Comparison of ENCODE assay signal across 8 cellular contexts in genomic region chrX:40012800-40013682, GRCh38.
DNase-seq lines count a peak whose midpoint lies in the region; ATAC-seq and TF ChIP-seq lines count a peak whose summit lies in the region.

No MANE protein-coding gene starts in this region.

- H3K27me3 ChIP-seq in CD8-positive, alpha-beta memory T cell (ENCODE audit: insufficient read depth, low read length, poor library complexity, severe bottlenecking), result no peaks in the 10 kb centered on the region
- peaks cover 45 to 54% of the 10 kb centered on the region in 2 donors for H3K27me3 ChIP-seq in left lung

- H3K36me3 Mint-ChIP-seq in CD8-positive, alpha-beta memory T cell, result no peaks in the 10 kb centered on the region
- peaks cover 0 to 8% of the 10 kb centered on the region in 2 donors for H3K36me3 Mint-ChIP-seq in stimulated activated naive B cell treated with anti-CD40 and anti-IgM and Interleukin-4, amounts not matched to agents 10 μg/mL and 1 μg/mL and 100 μg/mL, for 72 hours

- H3K4me3 ChIP-seq in CD8-positive, alpha-beta memory T cell (ENCODE audit: low read length), result peak overlapping the region; percentile 43
- H3K4me3 ChIP-seq in SK-N-MC, result peak overlapping the region; percentile 71
- peak overlapping the region; percentile 31 to 47 for H3K4me3 ChIP-seq in left lung

- CTCF ChIA-PET in CD8-positive, alpha-beta memory T cell (lab: Charles Lee), result interaction anchor here (0.6 to 1.0 kb wide), 2 partner anchors 9 to 47 kb away, joined by 3 to 4 read pairs; no protein-coding TSS in a partner anchor

- peaks cover 0 to 2% (median 2%) of the 10 kb centered on the region in 5 donors for H3K9me3 Mint-ChIP-seq in CD8-positive, alpha-beta memory T cell
- H3K9me3 Mint-ChIP-seq in stimulated activated naive B cell treated with anti-CD40 and anti-IgM and Interleukin-4, amounts not matched to agents 10 μg/mL and 1 μg/mL and 100 μg/mL, for 72 hours, result peaks cover 0 to 2% of the 10 kb centered on the region in 2 donors

- peaks cover 5 to 33% of the 10 kb centered on the region in 2 donors for H3K27me3 Mint-ChIP-seq in CD8-positive, alpha-beta memory T cell
- H3K27me3 Mint-ChIP-seq in stimulated activated naive B cell treated with anti-CD40 and anti-IgM and Interleukin-4, amounts not matched to agents 10 μg/mL and 1 μg/mL and 100 μg/mL, for 72 hours, result peaks cover 8 to 34% of the 10 kb centered on the region in 2 donors

- no peak overlapping the region for H3K27ac ChIP-seq in CD8-positive, alpha-beta memory T cell (ENCODE audit: low read depth, low read length)
- H3K27ac ChIP-seq in SK-N-MC (no peak overlapping the region), left lung (peak overlapping the region; percentile 76 to 80)

- no peak for TF ChIP-seq CTCF in left lung (IDR thresholded peaks at IDR 0.05)

- H3K36me3 ChIP-seq in CD8-positive, alpha-beta memory T cell (ENCODE audit: insufficient read depth, low read length), result no peaks in the 10 kb centered on the region
- H3K36me3 ChIP-seq in SK-N-MC (ENCODE audit: insufficient read depth, low read length), result no peaks in the 10 kb centered on the region
- no peaks in the 10 kb centered on the region for H3K36me3 ChIP-seq in left lung

- peak overlapping the region in 5 of 8 donors; percentile 10 to 61 (median 60) for H3K27ac Mint-ChIP-seq in CD8-positive, alpha-beta memory T cell
- H3K27ac Mint-ChIP-seq in stimulated activated naive B cell treated with anti-CD40 and anti-IgM and Interleukin-4, amounts not matched to agents 10 μg/mL and 1 μg/mL and 100 μg/mL, for 72 hours, result peak overlapping the region; percentile 95

- no peak overlapping the region for H3K9ac ChIP-seq in SK-N-MC (ENCODE audit: insufficient read length)

- POLR2A ChIA-PET in CD8-positive, alpha-beta memory T cell (lab: Charles Lee), result interaction anchor here (1.2 to 1.3 kb wide), 2 partner anchors 85 to 158 kb away, joined by 5 to 8 read pairs; partner anchors contain the start of gene BCOR

- H3K4me1 ChIP-seq in CD8-positive, alpha-beta memory T cell (ENCODE audit: insufficient read depth, low read length), result peaks cover 10% of the 10 kb centered on the region
- peaks cover 0 to 40% of the 10 kb centered on the region in 2 donors for H3K4me1 ChIP-seq in left lung

- no peaks in the 10 kb centered on the region for H3K9me3 ChIP-seq in CD8-positive, alpha-beta memory T cell (ENCODE audit: low read length)
- H3K9me3 ChIP-seq in SK-N-MC (ENCODE audit: low read depth, low read length) (no peaks in the 10 kb centered on the region), left lung (peaks cover 0 to 3% of the 10 kb centered on the region in 2 donors)

- DNase-seq in CD8-positive, alpha-beta memory T cell, result peak in 2 of 5 donors; percentile 35 to 57
- DNase-seq in HuH-7.5 (ENCODE audit: low spot score) (peak; percentile 61), SK-N-MC (ENCODE audit: low read depth, low spot score) (no peak), cerebellar cortex (ENCODE audit: low spot score) (peak; percentile 31), left lung (peak; percentile 64 to 82), NCI-H446 treated with DMSO at 0.1 percent for 48 hours (lab: John Stamatoyannopoulos, UW) (no peak)
- peak; percentile 44 for DNase-seq in stimulated activated naive B cell treated with anti-CD40 and anti-IgM and Interleukin-4, amounts not matched to agents 10 μg/mL and 1 μg/mL and 100 μg/mL, for 72 hours

- ATAC-seq in GM19043 (IDR thresholded peaks at IDR 0.05; ENCODE audit: low read depth, unreplicated experiment) (peak; percentile 44), left lung (peak; percentile 63)
- ATAC-seq in stimulated activated naive B cell treated with anti-CD40 and anti-IgM and Interleukin-4, amounts not matched to agents 10 μg/mL and 1 μg/mL and 100 μg/mL, for 72 hours (replicated peaks), result peak; percentile 45 to 46

- peak overlapping the region; percentile 75 to 91 (median 80) for H3K4me3 Mint-ChIP-seq in CD8-positive, alpha-beta memory T cell
- peak overlapping the region; percentile 85 for H3K4me3 Mint-ChIP-seq in stimulated activated naive B cell treated with anti-CD40 and anti-IgM and Interleukin-4, amounts not matched to agents 10 μg/mL and 1 μg/mL and 100 μg/mL, for 72 hours

- intact Hi-C loops in left lung (cut with DNase I), result loop anchor here in 1 of 2 donors (10.0 kb wide), 1 partner anchor 162 kb away; no protein-coding TSS in a partner anchor

- H3K4me1 Mint-ChIP-seq in CD8-positive, alpha-beta memory T cell, result peaks cover 17 to 29% (median 18%) of the 10 kb centered on the region in 3 donors
- peaks cover 24 to 54% of the 10 kb centered on the region in 2 donors for H3K4me1 Mint-ChIP-seq in stimulated activated naive B cell treated with anti-CD40 and anti-IgM and Interleukin-4, amounts not matched to agents 10 μg/mL and 1 μg/mL and 100 μg/mL, for 72 hours

Comparison
In these comparisons a context has a peak if more than half of its experiments do, and no peak if none do; other contexts are left out.
1. DNase-seq: peak in HuH-7.5 (single experiment), cerebellar cortex (single experiment), left lung (2 of 2) and stimulated activated naive B cell treated with anti-CD40 and anti-IgM and Interleukin-4, amounts not matched to agents 10 μg/mL and 1 μg/mL and 100 μg/mL, for 72 hours (single experiment); none in SK-N-MC (single experiment) and NCI-H446 treated with DMSO at 0.1 percent for 48 hours (single experiment).
2. H3K27ac ChIP-seq: peak in left lung (2 of 2); none in CD8-positive, alpha-beta memory T cell (single experiment) and SK-N-MC (single experiment).
3. Peak in every context shown above with its lines, with median percentiles within 50 percentile points of each other: H3K4me3 ChIP-seq and ATAC-seq.